8 cellular contexts compared by ENCODE assay signal in genomic region chr4:18689308-18689915, GRCh38.
A peak's percentile ranks its signal among the peaks of the same experiment; 100 is the strongest.
DNase-seq lines count a peak whose midpoint lies in the region; ATAC-seq and FAIRE-seq lines count a peak whose summit lies in the region.

No MANE protein-coding gene starts in this region.

- H3K4me3 ChIP-seq in CD4-positive, alpha-beta memory T cell (ENCODE audit: low read length in 2 of 2), result no peak overlapping the region
- no peak overlapping the region for H3K4me3 ChIP-seq in iPS DF 6.9 (ENCODE audit: low read length)

- no peak overlapping the region for H3K4me3 Mint-ChIP-seq in CD4-positive, alpha-beta memory T cell

- H3K9me3 ChIP-seq in CD4-positive, alpha-beta memory T cell (ENCODE audit: control insufficient read depth in 1 of 2, low read length in 2 of 2), result no peaks in the 10 kb centered on the region
- H3K9me3 ChIP-seq in iPS DF 6.9 (ENCODE audit: control insufficient read depth, insufficient read depth, low read length), result no peaks in the 10 kb centered on the region

- 100% methylated on average over 1 of the region's 6 CpGs for WGBS in iPS DF 6.9 (ENCODE audit: insufficient coverage, insufficient read length)

- DNase-seq in CD4-positive, alpha-beta memory T cell, result peak in 4 of 5 donors; percentile 7 to 25 (median 19)
- peak; percentile 22 for DNase-seq in RCC 7860 (ENCODE audit: low spot score)
- DNase-seq in astrocyte of the hippocampus (ENCODE audit: low read depth, low spot score), result peak; percentile 83
- peak; percentile 52 for DNase-seq in iPS DF 6.9 (ENCODE audit: low read depth, low spot score)
- peak; percentile 3 for DNase-seq in stimulated activated CD4-positive, alpha-beta T cell treated with anti-CD3 and anti-CD28 coated beads, Interleukin-12 subunit alpha, Interleukin-12 subunit beta, amount 100 ng/mL, for 4 hours

- no peaks in the 10 kb centered on the region for H3K4me1 ChIP-seq in CD4-positive, alpha-beta memory T cell (ENCODE audit: insufficient read depth, low read length)
- peaks cover 4% of the 10 kb centered on the region for H3K4me1 ChIP-seq in iPS DF 6.9 (ENCODE audit: control insufficient read depth, insufficient read depth, low read length)

- intact Hi-C loops in CD4-positive, alpha-beta memory T cell (cut with micrococcal nuclease), result no loop called here

- no peak overlapping the region for H3K27ac ChIP-seq in CD4-positive, alpha-beta memory T cell (ENCODE audit: low read depth, low read length)
- no peak overlapping the region for H3K27ac ChIP-seq in iPS DF 6.9 (ENCODE audit: low read length)

- H3K36me3 Mint-ChIP-seq in CD4-positive, alpha-beta memory T cell, result no peaks in the 10 kb centered on the region

- peaks cover 0 to 2% (median 0%) of the 10 kb centered on the region in 4 donors for H3K4me1 Mint-ChIP-seq in CD4-positive, alpha-beta memory T cell

- no peak overlapping the region for H3K27ac Mint-ChIP-seq in CD4-positive, alpha-beta memory T cell

- ATAC-seq in GM18858 (IDR thresholded peaks at IDR 0.05; ENCODE audit: unreplicated experiment) (peak; percentile 71), HG03565 (IDR thresholded peaks at IDR 0.05; ENCODE audit: unreplicated experiment) (peak; percentile 64), GM19467 (IDR thresholded peaks at IDR 0.05; ENCODE audit: unreplicated experiment) (no peak)

- FAIRE-seq in RCC 7860 (lab: Jason Lieb, UNC), result peak; percentile 77

- CTCF ChIA-PET in CD4-positive, alpha-beta memory T cell (lab: Charles Lee; ENCODE audit: partially characterized antibody), result interaction anchor here (1.2 to 2.6 kb wide), 2 partner anchors 19 to 1996 kb away, joined by 3 to 9 read pairs; no protein-coding TSS in a partner anchor

- no peaks in the 10 kb centered on the region for H3K36me3 ChIP-seq in CD4-positive, alpha-beta memory T cell (ENCODE audit: insufficient read depth, low read length)
- H3K36me3 ChIP-seq in iPS DF 6.9 (ENCODE audit: control insufficient read depth, insufficient read depth, low read length), result no peaks in the 10 kb centered on the region

- peaks cover 0 to 3% of the 10 kb centered on the region in 2 donors for H3K27me3 Mint-ChIP-seq in CD4-positive, alpha-beta memory T cell

- POLR2A ChIA-PET in CD4-positive, alpha-beta memory T cell (lab: Charles Lee; ENCODE audit: partially characterized antibody), result no interaction called here

- no peaks in the 10 kb centered on the region for H3K27me3 ChIP-seq in CD4-positive, alpha-beta memory T cell (ENCODE audit: insufficient read depth, low read length)
- H3K27me3 ChIP-seq in iPS DF 6.9 (ENCODE audit: control insufficient read depth, insufficient read depth, low read length), result no peaks in the 10 kb centered on the region

- H3K9me3 Mint-ChIP-seq in CD4-positive, alpha-beta memory T cell, result no peaks in the 10 kb centered on the region

Comparison
In these comparisons a context has a peak if more than half of its experiments do, and no peak if none do; other contexts are left out.
1. DNase-seq: peak in every context shown above with its lines; median percentile 83 in astrocyte of the hippocampus; 52 in iPS DF 6.9; 22 in RCC 7860; 19 in CD4-positive, alpha-beta memory T cell; 3 in stimulated activated CD4-positive, alpha-beta T cell treated with anti-CD3 and anti-CD28 coated beads, Interleukin-12 subunit alpha, Interleukin-12 subunit beta, amount 100 ng/mL, for 4 hours.